ENCODE assay signal across 8 cellular contexts in the genomic region with DNA sequence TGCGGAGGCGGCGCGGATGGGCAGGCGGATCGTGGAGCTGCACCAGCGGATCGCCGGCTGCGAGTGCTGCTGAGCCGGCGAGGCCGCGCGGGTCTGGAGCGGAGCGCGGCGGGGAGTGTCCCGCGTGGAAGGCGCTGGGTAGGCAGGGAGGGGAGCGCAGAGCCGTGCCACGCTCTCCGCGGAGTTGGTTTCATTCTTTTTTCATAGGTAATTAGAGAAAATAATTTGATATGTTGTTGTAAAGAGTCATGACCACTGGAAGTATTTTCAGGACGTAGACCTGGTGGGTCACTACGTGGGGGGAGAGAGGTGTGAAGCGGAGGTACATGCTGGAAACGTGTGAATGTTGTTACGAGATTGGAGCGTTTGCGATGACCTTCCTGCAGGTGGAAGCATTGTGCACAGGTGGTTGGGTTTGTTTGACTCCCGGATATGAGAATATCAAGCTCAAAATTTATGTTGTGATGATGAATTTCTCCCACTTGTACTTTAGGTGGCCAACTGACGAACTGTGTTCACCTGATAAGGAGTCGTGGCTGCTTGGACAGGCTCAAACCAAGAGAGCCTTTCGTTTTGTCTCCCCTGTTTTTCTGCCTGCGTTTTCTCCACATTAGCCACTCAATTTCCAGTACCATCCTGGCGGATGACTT. TPM values are rescaled to one million over a fixed set of nuclear protein-coding genes. Genes with fewer than 3 reads are reported as not detected.
A peak's percentile ranks its signal among the peaks of the same experiment; 100 is the strongest.
DNase-seq lines count a peak whose midpoint lies in the region; ATAC-seq and TF ChIP-seq lines count a peak whose summit lies in the region.

No MANE protein-coding gene starts in this region.

- TF ChIP-seq CTCF in fibroblast of mammary gland (conservative IDR thresholded peaks at IDR 0.05; ENCODE audit: control insufficient read depth, insufficient read depth, low read depth, low read length): peak; percentile 32
- TF ChIP-seq CTCF in osteocyte (IDR thresholded peaks at IDR 0.05): peak; percentile 40

- H3K4me1 Mint-ChIP-seq in activated T-cell treated with anti-CD3 and anti-CD28 coated beads, Interleukin-2, amount 50 U/mL, for 4 hours (ENCODE audit: low read depth): peaks cover 47% of the 10 kb centered on the region
- H3K4me1 Mint-ChIP-seq in osteocyte (ENCODE audit: unreplicated experiment): peaks cover 30% of the 10 kb centered on the region

- H3K36me3 Mint-ChIP-seq in activated T-cell treated with anti-CD3 and anti-CD28 coated beads, Interleukin-2, amount 50 U/mL, for 4 hours (ENCODE audit: insufficient read depth): peaks cover 32% of the 10 kb centered on the region
- H3K36me3 Mint-ChIP-seq in osteocyte (ENCODE audit: unreplicated experiment): peaks cover 11% of the 10 kb centered on the region

- no peaks in the 10 kb centered on the region for H3K9me3 Mint-ChIP-seq in activated T-cell treated with anti-CD3 and anti-CD28 coated beads, Interleukin-2, amount 50 U/mL, for 4 hours
- no peaks in the 10 kb centered on the region for H3K9me3 Mint-ChIP-seq in osteocyte (ENCODE audit: unreplicated experiment)

- no peaks in the 10 kb centered on the region for H3K27me3 Mint-ChIP-seq in activated T-cell treated with anti-CD3 and anti-CD28 coated beads, Interleukin-2, amount 50 U/mL, for 4 hours (ENCODE audit: low read depth)
- no peaks in the 10 kb centered on the region for H3K27me3 Mint-ChIP-seq in osteocyte (ENCODE audit: unreplicated experiment)

- H3K4me3 Mint-ChIP-seq in activated T-cell treated with anti-CD3 and anti-CD28 coated beads, Interleukin-2, amount 50 U/mL, for 4 hours: peak overlapping the region; percentile 97
- peak overlapping the region; percentile 85 for H3K4me3 Mint-ChIP-seq in osteocyte (ENCODE audit: unreplicated experiment)

- H3K27ac Mint-ChIP-seq in osteocyte (ENCODE audit: unreplicated experiment): peak overlapping the region; percentile 60

- peak; percentile 35 for DNase-seq in Ammon's horn (ENCODE audit: low spot score)
- peak; percentile 38 for DNase-seq in NCI-H748 treated with DMSO at 0.1 percent for 48 hours (lab: John Stamatoyannopoulos, UW)
- DNase-seq in activated T-cell treated with anti-CD3 and anti-CD28 coated beads, Interleukin-2, amount 50 U/mL, for 4 hours: peak; percentile 54
- peak; percentile 42 for DNase-seq in fibroblast of mammary gland (ENCODE audit: low read depth)
- DNase-seq in osteocyte (ENCODE audit: extremely low spot score, unreplicated experiment): no peak
- DNase-seq in OCI-M2 (lab: John Stamatoyannopoulos, UW; ENCODE audit: unreplicated experiment): no peak

- peak overlapping the region; percentile 51 for H3K4me3 ChIP-seq in fibroblast of mammary gland (ENCODE audit: control insufficient read depth, low read depth, low read length)

- ATAC-seq in GM18909 (IDR thresholded peaks at IDR 0.05; ENCODE audit: poor library complexity, unreplicated experiment): peak; percentile 50
- peak; percentile 40 for ATAC-seq in HG03139 (IDR thresholded peaks at IDR 0.05; ENCODE audit: unreplicated experiment)
- peak; percentile 23 to 35 for ATAC-seq in activated T-cell treated with anti-CD3 and anti-CD28 coated beads, Interleukin-2, amount 50 U/mL, for 4 hours

RNA-seq across cellular contexts. Expression of a gene that starts 19.1 kb away (rescaled TPM):
- total RNA-seq in activated T-cell treated with anti-CD3 and anti-CD28 coated beads, Interleukin-2, amount 50 U/mL, for 4 hours: 1 to 10 TPM in 2 of 3 donors, not detected in 1; 1.3 to 2.8 TPM
- not detected in 2 replicates for total RNA-seq in osteocyte

RNA-seq across cellular contexts. Expression of a gene that starts 34.1 kb away (rescaled TPM):
- 100 to 1,000 TPM; 116 to 134 (median 128) TPM for total RNA-seq in activated T-cell treated with anti-CD3 and anti-CD28 coated beads, Interleukin-2, amount 50 U/mL, for 4 hours
- total RNA-seq in osteocyte: 310 and 312 TPM in 2 replicates

RNA-seq across cellular contexts. Expression of a gene that starts 35.0 kb away (rescaled TPM):
- 10 to 100 TPM; 47.0 to 53.2 (median 52.4) TPM for total RNA-seq in activated T-cell treated with anti-CD3 and anti-CD28 coated beads, Interleukin-2, amount 50 U/mL, for 4 hours
- 58.6 and 58.8 TPM in 2 replicates for total RNA-seq in osteocyte

RNA-seq across cellular contexts. Expression of a gene that starts 41.3 kb away (rescaled TPM):
- 10 to 100 TPM; 24.4 to 27.4 (median 26.0) TPM for total RNA-seq in activated T-cell treated with anti-CD3 and anti-CD28 coated beads, Interleukin-2, amount 50 U/mL, for 4 hours
- total RNA-seq in osteocyte: 14.9 and 16.1 TPM in 2 replicates

Comparison
In these comparisons a context has a peak if more than half of its experiments do, and no peak if none do; other contexts are left out.
1. DNase-seq: peak in Ammon's horn (single experiment), NCI-H748 treated with DMSO at 0.1 percent for 48 hours (single experiment), activated T-cell treated with anti-CD3 and anti-CD28 coated beads, Interleukin-2, amount 50 U/mL, for 4 hours (single experiment) and fibroblast of mammary gland (single experiment); none in osteocyte (single experiment) and OCI-M2 (single experiment).
2. Peak in every context shown above with its lines, with median percentiles within 50 percentile points of each other: ATAC-seq.